3 cellular contexts compared by ENCODE assay signal in genomic region chr2:199499005-199499404, GRCh38.
A peak's percentile ranks its signal among the peaks of the same experiment; 100 is the strongest.
TF ChIP-seq lines count a peak whose summit lies in the region.

No MANE protein-coding gene starts in this region.

TF ChIP-seq in A549, 52 proteins besides CTCF, POLR2A, EP300 and RAD21:
- no peak for TF ChIP-seq CBX8 (IDR thresholded peaks at IDR 0.05)
- peak; percentile 47 for TF ChIP-seq MAFK (IDR thresholded peaks at IDR 0.05; ENCODE audit: partially characterized antibody)
TF ChIP-seq in A549: peak in this region for 1.

TF ChIP-seq in IMR-90, 13 proteins besides CTCF, POLR2A, EP300 and RAD21:
- peak; percentile 63 for TF ChIP-seq MAFK (IDR thresholded peaks at IDR 0.05; ENCODE audit: low read depth, low read length)
- TF ChIP-seq RFX5 (IDR thresholded peaks at IDR 0.05; ENCODE audit: low read depth, low read length) = no peak

TF ChIP-seq in K562, 482 proteins besides CTCF, POLR2A, EP300 and RAD21:
- TF ChIP-seq ZNF316 (IDR thresholded peaks at IDR 0.05) (peak; percentile 80), ZEB2 (IDR thresholded peaks at IDR 0.05) (no peak), C11orf30 (IDR thresholded peaks at IDR 0.05; ENCODE audit: low read depth) (peak; percentile 67; the same call in 1 of the 2 replicates), ARID1B (IDR thresholded peaks at IDR 0.05) (no peak), ZFP36 (IDR thresholded peaks at IDR 0.05; ENCODE audit: low read depth, low read length, partially characterized antibody) (no peak), MAFK (IDR thresholded peaks at IDR 0.05; ENCODE audit: low read length) (peak; percentile 30; the same call in 1 of the 2 replicates), ATF6 (CRISPR knock-in tag; IDR thresholded peaks at IDR 0.05) (no peak), ZNF707 (CRISPR knock-in tag; conservative IDR thresholded peaks at IDR 0.05) (no peak), MAFG (tag; conservative IDR thresholded peaks at IDR 0.05) (peak; percentile 71), MAFF (IDR thresholded peaks at IDR 0.05; ENCODE audit: low read length) (peak; percentile 41; the same call in 1 of the 2 replicates)
TF ChIP-seq in K562: peak in this region for 5.
